Comparison of ENCODE assay signal across 11 cellular contexts in the genomic region with DNA sequence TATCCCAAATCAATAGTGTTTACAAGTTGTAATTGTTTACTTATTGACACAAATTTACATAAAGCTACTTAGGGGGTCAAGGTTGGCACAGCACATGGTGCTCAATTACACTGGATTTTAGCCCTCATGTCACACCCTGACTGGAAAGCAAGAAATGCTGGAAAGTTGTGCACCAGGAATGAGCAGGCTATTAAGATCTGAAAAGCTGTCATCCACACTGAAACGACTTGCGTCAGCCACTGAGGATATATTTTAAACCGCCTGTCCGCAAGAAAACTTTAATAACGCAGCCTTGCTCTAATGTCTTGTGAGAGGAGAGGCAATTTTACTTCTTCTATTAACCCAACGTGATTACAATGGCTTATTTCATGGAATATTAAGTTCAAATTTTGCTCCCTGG.
"Had no signal": no experiment of that assay in that cellular context is flagged by ENCODE, and none has a peak within 500 bp of the region (broad histone marks: within the 10 kb centered on the region; RNA-seq: fewer than 3 reads in every experiment).

No MANE protein-coding gene starts in this region.

- ATAC-seq: activated naive CD4-positive, alpha-beta T cell treated with anti-CD3 and anti-CD28 coated beads, Interleukin-2, amount 50 U/mL, for 72 hours; activated naive CD8-positive, alpha-beta T cell treated with anti-CD3 and anti-CD28 coated beads, Interleukin-2, amount 50 U/mL, for 24 hours; activated T-cell treated with anti-CD3 and anti-CD28 coated beads, Interleukin-2, amount 50 U/mL, for 4 hours; activated T-cell treated with anti-CD3 and anti-CD28 coated beads, Interleukin-2, amount 50 U/mL, for 72 hours; activated T-helper 17 cell treated with anti-CD3 and anti-CD28 coated beads, Interleukin-2, amount 50 U/mL, for 72 hours; body of pancreas had no signal

- H3K27me3 ChIP-seq: adrenal gland, ascending aorta, body of pancreas, brain microvascular endothelial cell, cardiac muscle cell had no signal

- H3K4me3 ChIP-seq: adrenal gland, ascending aorta, body of pancreas, breast epithelium, cardiac muscle cell had no signal

- H3K9me3 ChIP-seq: adrenal gland, ascending aorta, body of pancreas, breast epithelium had no signal

- H3K27ac ChIP-seq: adrenal gland, ascending aorta, body of pancreas, brain microvascular endothelial cell, breast epithelium, cardiac muscle cell had no signal

- H3K36me3 ChIP-seq: adrenal gland, ascending aorta, brain microvascular endothelial cell, breast epithelium, cardiac muscle cell had no signal
